12 cellular contexts compared by ENCODE assay signal in the genomic region with DNA sequence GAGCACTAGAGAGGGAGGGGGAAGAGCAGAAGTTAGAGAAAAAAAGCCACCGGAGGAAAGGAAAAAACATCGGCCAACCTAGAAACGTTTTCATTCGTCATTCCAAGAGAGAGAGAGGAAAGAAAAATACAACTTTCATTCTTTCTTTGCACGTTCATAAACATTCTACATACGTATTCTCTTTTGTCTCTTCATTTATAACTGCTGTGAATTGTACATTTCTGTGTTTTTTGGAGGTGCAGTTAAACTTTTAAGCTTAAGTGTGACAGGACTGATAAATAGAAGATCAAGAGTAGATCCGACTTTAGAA. TPM values are rescaled to one million over a fixed set of nuclear protein-coding genes. Genes with fewer than 3 reads are reported as not detected.
DNase-seq lines count a peak whose midpoint lies in the region; ATAC-seq and TF ChIP-seq lines count a peak whose summit lies in the region.
"Had no signal": no experiment of that assay in that cellular context is flagged by ENCODE, and none has a peak within 500 bp of the region (broad histone marks: within the 10 kb centered on the region; RNA-seq: fewer than 3 reads in every experiment).

No MANE protein-coding gene starts in this region.

- H3K27me3 ChIP-seq in BJ (ENCODE audit: control insufficient read depth, insufficient read depth, low read length) (no peaks in the 10 kb centered on the region), Peyer's patch (no peaks in the 10 kb centered on the region), ovary (no peaks in the 10 kb centered on the region)

- peak overlapping the region; percentile 92 for H3K4me3 Mint-ChIP-seq in glutamatergic neuron (ENCODE audit: unreplicated experiment)
- peak overlapping the region in 4 of 10 donors; percentile 16 to 33 (median 28) for H3K4me3 Mint-ChIP-seq in naive thymus-derived CD8-positive, alpha-beta T cell
- no peak overlapping the region for H3K4me3 Mint-ChIP-seq in T-helper 2 cell treated with Interferon-gamma antibody and Interleukin-4, amounts not matched to agents 5 μg/mL and 100 μg/mL, for 36 hours

- H3K4me1 Mint-ChIP-seq in glutamatergic neuron (ENCODE audit: low read depth, unreplicated experiment) = peaks cover 7% of the 10 kb centered on the region
- H3K4me1 Mint-ChIP-seq in naive thymus-derived CD8-positive, alpha-beta T cell = peaks cover 0 to 9% (median 6%) of the 10 kb centered on the region in 4 donors
- peaks cover 4% of the 10 kb centered on the region for H3K4me1 Mint-ChIP-seq in T-helper 2 cell treated with Interferon-gamma antibody and Interleukin-4, amounts not matched to agents 5 μg/mL and 100 μg/mL, for 36 hours (ENCODE audit: low read depth)

- H3K4me1 ChIP-seq in Peyer's patch (no peaks in the 10 kb centered on the region), ovary (ENCODE audit: insufficient read depth) (no peaks in the 10 kb centered on the region)

- H3K4me3 ChIP-seq in BJ (ENCODE audit: low read depth, low read length) (peak overlapping the region; percentile 73), Peyer's patch (peak overlapping the region; percentile 42 to 70 (median 58)), ovary (peak overlapping the region; percentile 91)

- no peak for TF ChIP-seq CTCF in BJ (IDR thresholded peaks at IDR 0.05; ENCODE audit: insufficient read depth, low read depth, low read length)
- TF ChIP-seq CTCF in Peyer's patch (IDR thresholded peaks at IDR 0.05) = no peak
- no peak for TF ChIP-seq CTCF in glutamatergic neuron (IDR thresholded peaks at IDR 0.05; ENCODE audit: partially characterized antibody, unreplicated experiment)
- TF ChIP-seq CTCF in ovary (IDR thresholded peaks at IDR 0.05) = no peak

- POLR2A ChIA-PET in BJ (lab: Charles Lee) = no interaction called here
- POLR2A ChIA-PET in naive thymus-derived CD8-positive, alpha-beta T cell (lab: Charles Lee) = no interaction called here

- H3K27ac Mint-ChIP-seq in glutamatergic neuron (ENCODE audit: unreplicated experiment) = no peak overlapping the region
- peak overlapping the region in 1 of 10 donors; percentile 46 for H3K27ac Mint-ChIP-seq in naive thymus-derived CD8-positive, alpha-beta T cell
- no peak overlapping the region for H3K27ac Mint-ChIP-seq in T-helper 2 cell treated with Interferon-gamma antibody and Interleukin-4, amounts not matched to agents 5 μg/mL and 100 μg/mL, for 36 hours

- peaks cover 9% of the 10 kb centered on the region for H3K9me3 Mint-ChIP-seq in glutamatergic neuron (ENCODE audit: unreplicated experiment)
- peaks cover 0 to 7% (median 0%) of the 10 kb centered on the region in 9 donors for H3K9me3 Mint-ChIP-seq in naive thymus-derived CD8-positive, alpha-beta T cell
- H3K9me3 Mint-ChIP-seq in T-helper 2 cell treated with Interferon-gamma antibody and Interleukin-4, amounts not matched to agents 5 μg/mL and 100 μg/mL, for 36 hours = no peaks in the 10 kb centered on the region

- intact Hi-C loops in ovary (cut with DNase I) = loop anchor here in 1 of 4 donors (5.0 kb wide), 1 partner anchor 37 kb away; no protein-coding TSS in a partner anchor

- H3K27ac ChIP-seq in Peyer's patch = peak overlapping the region; percentile 67 to 88 (median 83)
- H3K27ac ChIP-seq in ovary = no peak overlapping the region

- CTCF ChIA-PET in BJ (lab: Yijun Ruan, JAX) = interaction anchor here (0.6 to 3.6 kb wide), 3 partner anchors 10 to 18 kb away, joined by 3 to 11 read pairs (median 3); no protein-coding TSS in a partner anchor

- peaks cover 1% of the 10 kb centered on the region for H3K27me3 Mint-ChIP-seq in glutamatergic neuron (ENCODE audit: unreplicated experiment)
- H3K27me3 Mint-ChIP-seq in naive thymus-derived CD8-positive, alpha-beta T cell = peaks cover 29 to 60% (median 42%) of the 10 kb centered on the region in 5 donors
- H3K27me3 Mint-ChIP-seq in T-helper 2 cell treated with Interferon-gamma antibody and Interleukin-4, amounts not matched to agents 5 μg/mL and 100 μg/mL, for 36 hours (ENCODE audit: low read depth) = peaks cover 67% of the 10 kb centered on the region

- no peak for TF ChIP-seq EP300 in ovary (IDR thresholded peaks at IDR 0.05)

- no peak for ATAC-seq in naive thymus-derived CD8-positive, alpha-beta T cell

- TF ChIP-seq POLR2A in Peyer's patch (IDR thresholded peaks at IDR 0.05) = no peak
- TF ChIP-seq POLR2A in ovary (IDR thresholded peaks at IDR 0.05) = no peak

- WGBS in ovary, 3 donors = 3 to 5% (median 4%) methylated on average over 7 of the region's 7 CpGs

- no peak for DNase-seq in BJ (ENCODE audit: low read depth)
- no peak for DNase-seq in Peyer's patch
- DNase-seq in glutamatergic neuron = no peak
- DNase-seq in ovary = no peak
- DNase-seq in T-helper 1 cell = no peak
- DNase-seq in naive thymus-derived CD8-positive, alpha-beta T cell = no peak
- DNase-seq in DMS53 (lab: John Stamatoyannopoulos, UW) = no peak
- DNase-seq in T-helper 2 cell treated with Interferon-gamma antibody and Interleukin-4, amounts not matched to agents 5 μg/mL and 100 μg/mL, for 36 hours (ENCODE audit: low spot score) = no peak
- DNase-seq: GF-D8; NK-92 treated with Interleukin-12 subunit alpha and Interleukin-12 subunit beta, amount 100 ng/mL, for 24 hours; stimulated activated CD4-positive, alpha-beta T cell treated with anti-CD3 and anti-CD28 coated beads, Interleukin-12 subunit alpha, Interleukin-12 subunit beta, amount 100 ng/mL, for 4 hours had no signal

- H3K36me3 ChIP-seq in BJ (ENCODE audit: control insufficient read depth, insufficient read depth, low read length) = no peaks in the 10 kb centered on the region
- no peaks in the 10 kb centered on the region for H3K36me3 ChIP-seq in Peyer's patch
- no peaks in the 10 kb centered on the region for H3K36me3 ChIP-seq in ovary

- H3K9me3 ChIP-seq in Peyer's patch (peaks cover 0 to 4% (median 0%) of the 10 kb centered on the region in 4 donors), ovary (no peaks in the 10 kb centered on the region)

- no peaks in the 10 kb centered on the region for H3K36me3 Mint-ChIP-seq in glutamatergic neuron (ENCODE audit: unreplicated experiment)
- H3K36me3 Mint-ChIP-seq in naive thymus-derived CD8-positive, alpha-beta T cell = peaks cover 0 to 6% (median 3%) of the 10 kb centered on the region in 3 donors
- no peaks in the 10 kb centered on the region for H3K36me3 Mint-ChIP-seq in T-helper 2 cell treated with Interferon-gamma antibody and Interleukin-4, amounts not matched to agents 5 μg/mL and 100 μg/mL, for 36 hours (ENCODE audit: low read depth)

RNA-seq across cellular contexts. Expression of a gene that starts 2.0 kb away (rescaled TPM):
- 2.2 and 3.1 TPM in 2 replicates for polyA plus RNA-seq in BJ (2011; rRNA removed)
- 1.5 and 2.5 TPM in 2 replicates for polyA minus RNA-seq in BJ (2011; rRNA and poly(A)+ RNA removed)
- total RNA-seq in Peyer's patch = 10 to 100 TPM in 1 of 4 donors, 1 to 10 TPM in 3; 2.8 to 12.3 (median 8.4) TPM
- total RNA-seq in glutamatergic neuron (ENCODE audit: unreplicated experiment) = 6.3 TPM
- total RNA-seq in ovary = 100 to 1,000 TPM in 1 of 7 donors, 10 to 100 TPM in 5, 1 to 10 TPM in 1; 9.9 to 169 (median 49.2) TPM
- polyA plus RNA-seq in ovary = 10 to 100 TPM; 40.6 to 63.9 TPM
- total RNA-seq in naive thymus-derived CD8-positive, alpha-beta T cell = not detected
- not detected for polyA plus RNA-seq in naive thymus-derived CD8-positive, alpha-beta T cell
- total RNA-seq: endothelial cell of umbilical vein had no signal
- polyA plus RNA-seq: endothelial cell of umbilical vein had no signal

Comparison
In these comparisons a context has a peak if more than half of its experiments do, and no peak if none do; other contexts are left out.
1. H3K27ac ChIP-seq: peak in Peyer's patch (4 of 4); none in ovary (0 of 2).
2. Peak in every context shown above with its lines, with median percentiles within 50 percentile points of each other: H3K4me3 ChIP-seq.